ENCODE assay signal across 18 cellular contexts in genomic region chr1:108612496-108612895, GRCh38. TPM values are rescaled to one million over a fixed set of nuclear protein-coding genes. Genes with fewer than 3 reads are reported as not detected.
DNase-seq lines count a peak whose midpoint lies in the region; ATAC-seq and TF ChIP-seq lines count a peak whose summit lies in the region.
"Had no signal": no experiment of that assay in that cellular context is flagged by ENCODE, and none has a peak within 500 bp of the region (broad histone marks: within the 10 kb centered on the region; RNA-seq: fewer than 3 reads in every experiment).

No MANE protein-coding gene starts in this region.

- no peak overlapping the region for H3K27ac ChIP-seq in Peyer's patch
- peak overlapping the region in 1 of 10 donors; percentile 8 for H3K27ac ChIP-seq in heart right ventricle
- H3K27ac ChIP-seq: BLaER1 treated with 17β-estradiol and CSF1 and Interleukin-3, amounts not matched to agents 10 nM and 100 nM; HL-60 had no signal

- no peak for TF ChIP-seq CTCF in Peyer's patch (IDR thresholded peaks at IDR 0.05)
- TF ChIP-seq CTCF in heart right ventricle (IDR thresholded peaks at IDR 0.05), result no peak

- no peaks in the 10 kb centered on the region for H3K27me3 ChIP-seq in Peyer's patch
- H3K27me3 ChIP-seq in heart right ventricle, result no peaks in the 10 kb centered on the region
- H3K27me3 ChIP-seq: BLaER1 treated with 17β-estradiol and CSF1 and Interleukin-3, amounts not matched to agents 10 nM and 100 nM had no signal

- H3K4me3 Mint-ChIP-seq in T-cell, result no peak overlapping the region
- H3K4me3 Mint-ChIP-seq: B cell; CD8-positive, alpha-beta T cell; HFFc6 had no signal

- WGBS in heart right ventricle, 2 donors, result 77 to 91% methylated on average over 5 of the region's 5 CpGs

- intact Hi-C loops in heart right ventricle (cut with DNase I), result loop anchor here in 1 of 10 donors (5.0 kb wide), 1 partner anchor 50 kb away; the partner anchor contains the start of gene EEIG2

- H3K9me3 Mint-ChIP-seq in T-cell, result no peaks in the 10 kb centered on the region
- H3K9me3 Mint-ChIP-seq: CD8-positive, alpha-beta T cell; HFFc6 had no signal

- H3K9me3 ChIP-seq in Peyer's patch, result no peaks in the 10 kb centered on the region
- H3K9me3 ChIP-seq in heart right ventricle, result no peaks in the 10 kb centered on the region
- H3K9me3 ChIP-seq: BLaER1 treated with 17β-estradiol and CSF1 and Interleukin-3, amounts not matched to agents 10 nM and 100 nM had no signal

- no peaks in the 10 kb centered on the region for H3K4me1 Mint-ChIP-seq in T-cell
- H3K4me1 Mint-ChIP-seq: B cell had no signal

- peaks cover 30% of the 10 kb centered on the region for H3K36me3 Mint-ChIP-seq in T-cell

- no peak for ATAC-seq in heart right ventricle
- no peak for ATAC-seq in T-cell (replicated peaks in 1 of 4)
- ATAC-seq: CD8-positive, alpha-beta T cell; HCT116 had no signal

- peak; percentile 74 for DNase-seq in DMS 273 treated with DMSO at 0.1 percent for 48 hours (lab: John Stamatoyannopoulos, UW)
- peak; percentile 91 for DNase-seq in NCI-H1694 treated with DMSO at 0.1 percent for 48 hours (lab: John Stamatoyannopoulos, UW)
- peak; percentile 87 to 96 for DNase-seq in NCI-H524 (lab: John Stamatoyannopoulos, UW)
- no peak for DNase-seq in Peyer's patch
- DNase-seq in heart right ventricle, result no peak
- DNase-seq in T-cell, result no peak
- DNase-seq: Calu3; CD8-positive, alpha-beta T cell; GDM1; GOT3; H7; HFFc6 had no signal

- peaks cover 0 to 34% (median 0%) of the 10 kb centered on the region in 3 donors for H3K36me3 ChIP-seq in Peyer's patch
- H3K36me3 ChIP-seq in heart right ventricle, result peaks cover 0 to 59% (median 5%) of the 10 kb centered on the region in 9 donors

- POLR2A ChIA-PET in T-cell (lab: Charles Lee), result interaction anchor here in 1 of 2 donors (0.6 kb wide), 1 partner anchor 30 kb away, joined by 3 read pairs; no protein-coding TSS in a partner anchor

- H3K4me1 ChIP-seq in Peyer's patch, result no peaks in the 10 kb centered on the region
- peaks cover 0 to 36% (median 25%) of the 10 kb centered on the region in 9 donors for H3K4me1 ChIP-seq in heart right ventricle
- H3K4me1 ChIP-seq: BLaER1 treated with 17β-estradiol and CSF1 and Interleukin-3, amounts not matched to agents 10 nM and 100 nM had no signal

- CTCF ChIA-PET in T-cell (lab: Charles Lee), result no interaction called here

- H3K27me3 Mint-ChIP-seq in T-cell, result no peaks in the 10 kb centered on the region
- H3K27me3 Mint-ChIP-seq: B cell had no signal

- H3K4me3 ChIP-seq in Peyer's patch, result no peak overlapping the region
- no peak overlapping the region for H3K4me3 ChIP-seq in heart right ventricle
- H3K4me3 ChIP-seq: BLaER1 treated with 17β-estradiol and CSF1 and Interleukin-3, amounts not matched to agents 10 nM and 100 nM had no signal

- H3K27ac Mint-ChIP-seq in T-cell, result no peak overlapping the region
- H3K27ac Mint-ChIP-seq: B cell; CD8-positive, alpha-beta T cell; HFFc6 had no signal

- TF ChIP-seq POLR2A in Peyer's patch (IDR thresholded peaks at IDR 0.05), result no peak

RNA-seq across cellular contexts. Expression of gene HENMT1, which starts 48.4 kb away (rescaled TPM):
- total RNA-seq in Peyer's patch (1 to 10 TPM; 2.7 to 8.3 (median 5.4) TPM), heart right ventricle (1 to 10 TPM in 5 of 10 donors, under 1 TPM in 5; 0.36 to 3.0 (median 1.3) TPM), T-cell (10 to 100 TPM; 11.0 to 20.2 (median 16.0) TPM)
- 1 to 10 TPM in 1 of 2 donors, under 1 TPM in 1; 0.66 to 1.2 TPM for polyA plus RNA-seq in heart right ventricle
- total RNA-seq: A172, HT1080 had no signal

RNA-seq across cellular contexts. Expression of gene EEIG2, which starts 52.6 kb away (rescaled TPM):
- total RNA-seq in Peyer's patch (10 to 100 TPM; 11.1 to 20.6 (median 15.4) TPM), heart right ventricle (1 to 10 TPM; 3.5 to 10.0 (median 6.1) TPM), T-cell (10 to 100 TPM in 4 of 5 donors, 1 to 10 TPM in 1; 6.7 to 16.2 (median 14.4) TPM)
- polyA plus RNA-seq in heart right ventricle, result 1 to 10 TPM; 1.5 to 1.6 TPM

Comparison
In these comparisons a context has a peak if more than half of its experiments do, and no peak if none do; other contexts are left out.
1. DNase-seq: peak in DMS 273 treated with DMSO at 0.1 percent for 48 hours (single experiment), NCI-H1694 treated with DMSO at 0.1 percent for 48 hours (single experiment) and NCI-H524 (2 of 2); none in Peyer's patch (0 of 3), heart right ventricle (0 of 2) and T-cell (0 of 34).